Comparison of ENCODE assay signal across 9 cellular contexts in the genomic region with DNA sequence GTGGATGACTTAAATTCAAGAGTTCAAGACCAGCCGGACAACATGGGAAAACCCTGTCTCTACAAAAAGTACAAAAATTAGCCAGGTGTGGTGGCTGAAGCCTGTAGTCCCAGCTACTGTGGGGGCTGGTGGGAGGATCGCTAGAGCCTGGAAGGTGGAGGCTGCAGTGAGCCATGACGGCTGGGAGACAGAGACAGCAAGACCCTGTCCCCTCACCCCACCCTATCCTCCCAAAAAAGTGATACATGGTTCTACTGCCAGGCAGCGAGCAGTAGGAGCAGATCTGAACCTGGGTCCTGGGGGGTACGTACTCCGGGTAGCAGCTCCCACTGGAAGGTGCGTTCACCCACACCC. TPM values are rescaled to one million over a fixed set of nuclear protein-coding genes. Genes with fewer than 3 reads are reported as not detected.
DNase-seq lines count a peak whose midpoint lies in the region; ATAC-seq, FAIRE-seq and TF ChIP-seq lines count a peak whose summit lies in the region.
"Had no signal": no experiment of that assay in that cellular context is flagged by ENCODE, and none has a peak within 500 bp of the region (broad histone marks: within the 10 kb centered on the region; RNA-seq: fewer than 3 reads in every experiment).

No MANE protein-coding gene starts in this region.

- peak overlapping the region; percentile 88 for H3K4me2 ChIP-seq in A549

- WGBS in A549 (ENCODE audit: missing lambda C conversion rate) = 96% methylated on average over 7 of the region's 7 CpGs
- 67 to 90% methylated on average over 7 of the region's 7 CpGs for WGBS in body of pancreas, 2 donors

- POLR2A ChIA-PET in A549 (lab: Yijun Ruan, JAX) = interaction anchor here (2.2 kb wide), 1 partner anchor 75 kb away, joined by 7 read pairs; a partner anchor contains a TSS
- POLR2A ChIA-PET in HEK293T (lab: Yijun Ruan, JAX) = interaction anchor here (1.7 to 1.8 kb wide), 2 partner anchors 19 to 75 kb away, joined by 7 to 9 read pairs; a partner anchor contains a TSS

- no peak for FAIRE-seq in A549 (lab: Jason Lieb, UNC)
- no peak for FAIRE-seq in GM12892 (lab: Jason Lieb, UNC)

- TF ChIP-seq POLR2A in A549 (IDR thresholded peaks at IDR 0.05; ENCODE audit: low read length) (no peak), body of pancreas (IDR thresholded peaks at IDR 0.05) (no peak), GM12892 (IDR thresholded peaks at IDR 0.05; ENCODE audit: low read depth, low read length) (no peak)

- TF ChIP-seq EP300 in A549 (IDR thresholded peaks at IDR 0.05) = no peak

- H3K27me3 ChIP-seq in body of pancreas (no peaks in the 10 kb centered on the region), muscle layer of duodenum (ENCODE audit: low read depth, low read length) (no peaks in the 10 kb centered on the region)
- H3K27me3 ChIP-seq: SJSA1 had no signal

- H3K4me1 ChIP-seq in A549 (peaks cover 18% of the 10 kb centered on the region), body of pancreas (peaks cover 34% of the 10 kb centered on the region), muscle layer of duodenum (ENCODE audit: control insufficient read depth in 1 of 2, insufficient read depth in 2 of 2, low read length in 2 of 2) (peaks cover 12 to 26% of the 10 kb centered on the region in 2 donors)

- 0 out of 6 replicates have a peak overlapping the region, but pooled peaks of 1 of the 2 experiments have one; percentile 2 for H3K27ac ChIP-seq in A549
- H3K27ac ChIP-seq in body of pancreas = peak overlapping the region; percentile 92 to 98 (median 92)
- no peak overlapping the region for H3K27ac ChIP-seq in muscle layer of duodenum (ENCODE audit: low read length)
- H3K27ac ChIP-seq: SJSA1 had no signal

- ATAC-seq in A549 (no peak), body of pancreas (no peak)

- peaks cover 13 to 24% of the 10 kb centered on the region in 2 donors for H3K36me3 ChIP-seq in body of pancreas (replicated peaks in 1 of 2; ENCODE audit: insufficient read depth in 1 of 2, low read depth in 2 of 2)
- peaks cover 42 to 45% of the 10 kb centered on the region in 2 donors for H3K36me3 ChIP-seq in muscle layer of duodenum (ENCODE audit: control insufficient read depth in 1 of 2, insufficient read depth in 2 of 2, low read length in 2 of 2)

- TF ChIP-seq CTCF in A549 (IDR thresholded peaks at IDR 0.05) (no peak), HFF-Myc (IDR thresholded peaks at IDR 0.05; ENCODE audit: low read depth, low read length, missing control alignments) (no peak), body of pancreas (IDR thresholded peaks at IDR 0.05) (no peak)

- no peaks in the 10 kb centered on the region for H3K9me3 ChIP-seq in A549
- no peaks in the 10 kb centered on the region for H3K9me3 ChIP-seq in body of pancreas
- no peaks in the 10 kb centered on the region for H3K9me3 ChIP-seq in muscle layer of duodenum (ENCODE audit: control insufficient read depth in 1 of 2, low read length in 2 of 2)

- DNase-seq in A549 (ENCODE audit: low read depth in 1 of 2, low spot score in 1 of 2) = no peak
- DNase-seq in HFF-Myc (ENCODE audit: extremely low read depth, low read depth) = no peak
- no peak for DNase-seq in body of pancreas
- no peak for DNase-seq in GM12892 (ENCODE audit: insufficient read length)
- DNase-seq in head of caudate nucleus = no peak
- no peak for DNase-seq in activated CD4-positive, CD25-positive, alpha-beta regulatory T cell (lab: John Stamatoyannopoulos, UW)
- no peak for DNase-seq in HEK293T (ENCODE audit: extremely low spot score)

- CTCF ChIA-PET in A549 (lab: Yijun Ruan, JAX) = interaction anchor here (0.6 to 2.5 kb wide), 7 partner anchors 8 to 138 kb away, joined by 3 to 14 read pairs (median 3); no protein-coding TSS in a partner anchor
- CTCF ChIA-PET in HEK293T (lab: Yijun Ruan, JAX) = no interaction called here

- H3K4me3 ChIP-seq in A549 (no peak overlapping the region), HFF-Myc (replicated peaks; ENCODE audit: low read depth, low read length) (peak overlapping the region; percentile 77), body of pancreas (no peak overlapping the region), muscle layer of duodenum (ENCODE audit: low read depth in 1 of 2, low read length in 2 of 2) (peak overlapping the region; percentile 77 to 84)

- intact Hi-C loops in body of pancreas (cut with DNase I) = no loop called here
- intact Hi-C loops in head of caudate nucleus (cut with DNase I) = loop anchor here (5.0 to 10.0 kb wide), 2 partner anchors 74 to 94 kb away; a partner anchor contains a TSS

- no peak for TF ChIP-seq RAD21 in A549 (conservative IDR thresholded peaks at IDR 0.05 in 1 of 2, IDR thresholded peaks at IDR 0.05 in 1 of 2)

TF ChIP-seq in A549, 52 proteins besides CTCF, POLR2A, EP300 and RAD21 (continues in another document):
- TF ChIP-seq, protein P1, sequence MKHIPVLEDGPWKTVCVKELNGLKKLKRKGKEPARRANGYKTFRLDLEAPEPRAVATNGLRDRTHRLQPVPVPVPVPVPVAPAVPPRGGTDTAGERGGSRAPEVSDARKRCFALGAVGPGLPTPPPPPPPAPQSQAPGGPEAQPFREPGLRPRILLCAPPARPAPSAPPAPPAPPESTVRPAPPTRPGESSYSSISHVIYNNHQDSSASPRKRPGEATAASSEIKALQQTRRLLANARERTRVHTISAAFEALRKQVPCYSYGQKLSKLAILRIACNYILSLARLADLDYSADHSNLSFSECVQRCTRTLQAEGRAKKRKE (CRISPR knock-in tag; IDR thresholded peaks at IDR 0.05; ENCODE audit: low read depth) = no peak
- TF ChIP-seq CHD2 (IDR thresholded peaks at IDR 0.05; ENCODE audit: low read length, partially characterized antibody) = no peak
- no peak for TF ChIP-seq KDM1A (IDR thresholded peaks at IDR 0.05; ENCODE audit: low read depth)

TF ChIP-seq in HEK293T, 16 proteins besides CTCF, POLR2A, EP300 and RAD21:
- no peak for TF ChIP-seq ARNT (IDR thresholded peaks at IDR 0.05)
- TF ChIP-seq, protein P2, sequence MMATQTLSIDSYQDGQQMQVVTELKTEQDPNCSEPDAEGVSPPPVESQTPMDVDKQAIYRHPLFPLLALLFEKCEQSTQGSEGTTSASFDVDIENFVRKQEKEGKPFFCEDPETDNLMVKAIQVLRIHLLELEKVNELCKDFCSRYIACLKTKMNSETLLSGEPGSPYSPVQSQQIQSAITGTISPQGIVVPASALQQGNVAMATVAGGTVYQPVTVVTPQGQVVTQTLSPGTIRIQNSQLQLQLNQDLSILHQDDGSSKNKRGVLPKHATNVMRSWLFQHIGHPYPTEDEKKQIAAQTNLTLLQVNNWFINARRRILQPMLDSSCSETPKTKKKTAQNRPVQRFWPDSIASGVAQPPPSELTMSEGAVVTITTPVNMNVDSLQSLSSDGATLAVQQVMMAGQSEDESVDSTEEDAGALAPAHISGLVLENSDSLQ (IDR thresholded peaks at IDR 0.05) = no peak
- no peak for TF ChIP-seq TARDBP (IDR thresholded peaks at IDR 0.05)
- TF ChIP-seq FOXK2 (IDR thresholded peaks at IDR 0.05) = no peak
- TF ChIP-seq L3MBTL2 (conservative IDR thresholded peaks at IDR 0.05) = no peak
- TF ChIP-seq CTBP1 (IDR thresholded peaks at IDR 0.05; ENCODE audit: borderline replicate concordance) = no peak
- no peak for TF ChIP-seq FOXA1 (IDR thresholded peaks at IDR 0.05)
- no peak for TF ChIP-seq FOXM1 (IDR thresholded peaks at IDR 0.05; ENCODE audit: borderline replicate concordance)
- TF ChIP-seq SP1 (IDR thresholded peaks at IDR 0.05) = no peak
- no peak for TF ChIP-seq ELF4 (IDR thresholded peaks at IDR 0.05)
- TF ChIP-seq LEF1 (IDR thresholded peaks at IDR 0.05; ENCODE audit: borderline replicate concordance) = no peak
- TF ChIP-seq SUZ12 (IDR thresholded peaks at IDR 0.05) = no peak
- TF ChIP-seq HDGF (IDR thresholded peaks at IDR 0.05; ENCODE audit: borderline replicate concordance) = no peak
- TF ChIP-seq NFRKB (IDR thresholded peaks at IDR 0.05) = no peak
- no peak for TF ChIP-seq BHLHE40 (IDR thresholded peaks at IDR 0.05; ENCODE audit: borderline replicate concordance)
- no peak for TF ChIP-seq ZNF384 (IDR thresholded peaks at IDR 0.05)

RNA-seq across cellular contexts. Expression of a gene that starts 2.2 kb away (rescaled TPM):
- 494 and 562 TPM in 2 replicates for polyA plus RNA-seq in A549 (2011; rRNA removed)
- 893 and 1,062 TPM in 2 replicates for polyA plus RNA-seq in A549 (2012; cell fraction: cytosol; rRNA removed)
- 797 and 808 TPM in 2 replicates for polyA plus RNA-seq in A549 (2012; cell fraction: nucleus; rRNA removed)
- polyA plus RNA-seq in A549 (2017; fragmentation: RNase III; extraction: RNeasy Plus Mini Kit Qiagen cat#74134 plus additional on column Dnase treatment) = 496 to 535 TPM (median 511 TPM) in 3 replicates
- polyA minus RNA-seq in A549 (2011; rRNA and poly(A)+ RNA removed) = 208 and 235 TPM in 2 replicates
- 100 to 1,000 TPM; 174 to 176 TPM for total RNA-seq in body of pancreas
- 261 TPM for polyA plus RNA-seq in GM12892 (2012; ENCODE audit: missing spikeins)

RNA-seq across cellular contexts. Expression of a gene that starts 2.5 kb away (rescaled TPM):
- polyA plus RNA-seq in A549 (2011; rRNA removed) (7.4 and 7.5 TPM in 2 replicates), A549 (2017; fragmentation: RNase III; extraction: RNeasy Plus Mini Kit Qiagen cat#74134 plus additional on column Dnase treatment) (12.0 to 13.1 TPM (median 12.9 TPM) in 3 replicates)
- 14.2 and 19.2 TPM in 2 replicates for polyA plus RNA-seq in A549 (2012; cell fraction: cytosol; rRNA removed)
- polyA plus RNA-seq in A549 (2012; cell fraction: nucleus; rRNA removed) = 42.3 and 66.6 TPM in 2 replicates
- 8.4 and 12.7 TPM in 2 replicates for polyA minus RNA-seq in A549 (2011; rRNA and poly(A)+ RNA removed)
- 10 to 100 TPM; 11.4 to 14.5 TPM for total RNA-seq in body of pancreas
- 8.2 TPM for polyA plus RNA-seq in GM12892 (2012; ENCODE audit: missing spikeins)

RNA-seq across cellular contexts. Expression of a gene that starts 18.7 kb away (rescaled TPM):
- polyA plus RNA-seq in A549 (2011; rRNA removed) (18.3 and 22.7 TPM in 2 replicates), A549 (2017; fragmentation: RNase III; extraction: RNeasy Plus Mini Kit Qiagen cat#74134 plus additional on column Dnase treatment) (26.5 to 28.1 TPM (median 27.7 TPM) in 3 replicates)
- 29.0 and 41.2 TPM in 2 replicates for polyA plus RNA-seq in A549 (2012; cell fraction: cytosol; rRNA removed)
- 37.0 and 43.1 TPM in 2 replicates for polyA plus RNA-seq in A549 (2012; cell fraction: nucleus; rRNA removed)
- 19.9 and 20.3 TPM in 2 replicates for polyA minus RNA-seq in A549 (2011; rRNA and poly(A)+ RNA removed)
- total RNA-seq in body of pancreas = 10 to 100 TPM; 11.5 to 12.2 TPM
- 29.3 TPM for polyA plus RNA-seq in GM12892 (2012; ENCODE audit: missing spikeins)

RNA-seq across cellular contexts. Expression of a gene that starts 41.8 kb away (rescaled TPM):
- polyA plus RNA-seq in A549 (2011; rRNA removed) (21.8 and 21.9 TPM in 2 replicates), A549 (2017; fragmentation: RNase III; extraction: RNeasy Plus Mini Kit Qiagen cat#74134 plus additional on column Dnase treatment) (25.3 to 28.7 TPM (median 25.7 TPM) in 3 replicates)
- 31.9 and 32.0 TPM in 2 replicates for polyA plus RNA-seq in A549 (2012; cell fraction: cytosol; rRNA removed)
- polyA plus RNA-seq in A549 (2012; cell fraction: nucleus; rRNA removed) = 44.3 and 54.0 TPM in 2 replicates
- 14.9 and 17.7 TPM in 2 replicates for polyA minus RNA-seq in A549 (2011; rRNA and poly(A)+ RNA removed)
- 10 to 100 TPM in 1 of 2 donors, 1 to 10 TPM in 1; 8.8 to 16.5 TPM for total RNA-seq in body of pancreas
- 18.0 TPM for polyA plus RNA-seq in GM12892 (2012; ENCODE audit: missing spikeins)

Comparison
In these comparisons a context has a peak if more than half of its experiments do, and no peak if none do; other contexts are left out.
1. H3K4me3 ChIP-seq: peak in HFF-Myc (single experiment) and muscle layer of duodenum (2 of 2); none in A549 (single experiment) and body of pancreas (0 of 2).